9 cellular contexts compared by ENCODE assay signal in the genomic region with DNA sequence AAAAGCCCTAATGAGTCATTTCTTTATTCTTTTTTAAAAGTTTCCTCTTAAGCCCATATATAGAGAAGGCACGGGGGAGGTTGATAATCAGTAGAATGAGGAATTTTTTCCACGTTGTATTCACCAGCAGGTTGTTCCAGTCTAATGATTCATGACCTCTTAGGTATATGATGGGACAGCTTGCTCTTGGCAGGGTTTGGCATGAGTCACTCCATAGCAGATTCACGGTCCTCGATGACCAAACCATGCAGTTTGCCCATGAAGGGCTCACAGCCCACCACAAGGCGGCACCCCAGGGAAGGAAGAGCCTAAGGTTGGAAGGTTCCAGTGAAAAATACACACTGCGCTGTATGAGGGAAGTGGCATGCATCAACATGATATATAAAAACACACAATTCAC.
DNase-seq lines count a peak whose midpoint lies in the region; FAIRE-seq and TF ChIP-seq lines count a peak whose summit lies in the region.
"Had no signal": no experiment of that assay in that cellular context is flagged by ENCODE, and none has a peak within 500 bp of the region (broad histone marks: within the 10 kb centered on the region; RNA-seq: fewer than 3 reads in every experiment).

No MANE protein-coding gene starts in this region.

- no peak for TF ChIP-seq CTCF in BE2C (IDR thresholded peaks at IDR 0.05; ENCODE audit: low read depth, low read length)
- peak; percentile 80 for TF ChIP-seq CTCF in epithelial cell of proximal tubule (conservative IDR thresholded peaks at IDR 0.05; ENCODE audit: low read depth, low read length)

- H3K4me3 ChIP-seq in BE2C (ENCODE audit: low read depth, low read length) (no peak overlapping the region), epithelial cell of proximal tubule (ENCODE audit: low read depth, low read length) (no peak overlapping the region)
- H3K4me3 ChIP-seq: HAP-1 had no signal

- H3K9me3 ChIP-seq in BE2C = no peaks in the 10 kb centered on the region
- H3K9me3 ChIP-seq: HAP-1 had no signal

- FAIRE-seq in HTR-8/SVneo (lab: Jason Lieb, UNC) = no peak

- no peaks in the 10 kb centered on the region for H3K4me1 ChIP-seq in BE2C
- H3K4me1 ChIP-seq: HAP-1 had no signal

- no peaks in the 10 kb centered on the region for H3K36me3 ChIP-seq in BE2C

- DNase-seq in BE2C = peak; percentile 10
- DNase-seq in HTR-8/SVneo (ENCODE audit: insufficient read length, low spot score) = peak; percentile 61
- DNase-seq in activated CD4-positive, CD25-positive, alpha-beta regulatory T cell treated with anti-CD3 and anti-CD28 coated beads, Interleukin-2, amount 50 U/mL, for 72 hours = peak; percentile 32
- DNase-seq in epithelial cell of proximal tubule (ENCODE audit: low read depth) = peak; percentile 79
- peak; percentile 39 to 46 for DNase-seq in stimulated activated CD4-positive, alpha-beta T cell treated with anti-CD3 and anti-CD28 coated beads, Interleukin-1b, Interleukin-23, amount 100 ng/mL, for 4 hours (ENCODE audit: low read depth in 2 of 2)
- DNase-seq in retina = no peak
- no peak for DNase-seq in central memory CD4-positive, alpha-beta T cell
- DNase-seq in NCI-H128 (lab: John Stamatoyannopoulos, UW; ENCODE audit: unreplicated experiment) = no peak

- no peaks in the 10 kb centered on the region for H3K27me3 ChIP-seq in BE2C

Comparison
In these comparisons a context has a peak if more than half of its experiments do, and no peak if none do; other contexts are left out.
1. DNase-seq: peak in BE2C (single experiment), HTR-8/SVneo (single experiment), activated CD4-positive, CD25-positive, alpha-beta regulatory T cell treated with anti-CD3 and anti-CD28 coated beads, Interleukin-2, amount 50 U/mL, for 72 hours (single experiment), epithelial cell of proximal tubule (single experiment) and stimulated activated CD4-positive, alpha-beta T cell treated with anti-CD3 and anti-CD28 coated beads, Interleukin-1b, Interleukin-23, amount 100 ng/mL, for 4 hours (2 of 2); none in retina (single experiment), central memory CD4-positive, alpha-beta T cell (single experiment) and NCI-H128 (single experiment).